18 cellular contexts compared by ENCODE assay signal in the genomic region with DNA sequence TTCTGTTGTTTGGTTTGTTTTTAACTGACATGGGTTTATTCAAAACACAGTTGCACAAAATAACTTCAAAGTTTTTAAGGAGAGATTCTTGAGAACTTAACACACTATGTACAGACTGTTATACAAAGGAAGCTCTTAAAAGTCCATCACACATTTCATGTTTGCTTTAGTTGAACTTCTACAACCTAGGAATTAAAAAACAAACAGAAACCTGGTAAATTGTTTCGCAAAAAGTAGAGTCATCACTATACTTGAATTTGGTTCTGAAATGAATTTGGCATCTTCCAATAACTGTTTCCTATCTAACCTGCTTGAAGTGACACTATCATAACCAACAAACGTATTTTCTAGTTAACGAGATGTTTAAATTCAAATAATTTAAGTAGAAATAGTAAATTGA.
"Had no signal": no experiment of that assay in that cellular context is flagged by ENCODE, and none has a peak within 500 bp of the region (broad histone marks: within the 10 kb centered on the region; RNA-seq: fewer than 3 reads in every experiment).

No MANE protein-coding gene starts in this region.

- H3K27ac ChIP-seq: heart right ventricle, neutrophil, pancreas, stomach, vagina had no signal

- ATAC-seq: activated naive CD8-positive, alpha-beta T cell treated with anti-CD3 and anti-CD28 coated beads, Interleukin-2, amount 50 U/mL, for 24 hours; esophagus mucosa; heart right ventricle; naive thymus-derived CD8-positive, alpha-beta T cell; pancreas; sciatic nerve had no signal

- H3K27ac Mint-ChIP-seq: activated naive CD4-positive, alpha-beta T cell treated with anti-CD3 and anti-CD28 coated beads, Interleukin-2, amount 10 ng/mL, durations not matched to agents 7 days and 5 days; activated naive CD8-positive, alpha-beta T cell treated with anti-CD3 and anti-CD28 coated beads, Interleukin-2, amount 50 U/mL, for 24 hours had no signal

- H3K36me3 ChIP-seq: vagina had no signal

- H3K4me2 ChIP-seq: smooth muscle cell had no signal

- H3K27me3 Mint-ChIP-seq: activated naive CD4-positive, alpha-beta T cell treated with anti-CD3 and anti-CD28 coated beads, Interleukin-2, amount 10 ng/mL, durations not matched to agents 7 days and 5 days; activated naive CD8-positive, alpha-beta T cell treated with anti-CD3 and anti-CD28 coated beads, Interleukin-2, amount 50 U/mL, for 24 hours; naive thymus-derived CD8-positive, alpha-beta T cell had no signal

- H3K9me3 ChIP-seq: heart right ventricle, neutrophil, pancreas, stomach, vagina had no signal

- H3K4me3 Mint-ChIP-seq: activated naive CD4-positive, alpha-beta T cell treated with anti-CD3 and anti-CD28 coated beads, Interleukin-2, amount 10 ng/mL, durations not matched to agents 7 days and 5 days; activated naive CD8-positive, alpha-beta T cell treated with anti-CD3 and anti-CD28 coated beads, Interleukin-2, amount 50 U/mL, for 24 hours had no signal

- H3K4me3 ChIP-seq: heart right ventricle, pancreas, smooth muscle cell, stomach, vagina had no signal

- FAIRE-seq: pancreas had no signal

- DNase-seq: activated CD4-positive, alpha-beta T cell treated with anti-CD3 and anti-CD28 coated beads, Interleukin-2, amount 50 U/mL, for 1 hour; activated effector memory CD4-positive, alpha-beta T cell treated with Interleukin-2 at 50 U/mL for 16 hours; activated naive CD4-positive, alpha-beta T cell treated with anti-CD3 and anti-CD28 coated beads, Interleukin-2, amount 10 ng/mL, durations not matched to agents 7 days and 5 days; activated naive CD8-positive, alpha-beta T cell treated with anti-CD3 and anti-CD28 coated beads, Interleukin-2, amount 50 U/mL, for 24 hours; anterior cingulate cortex; effector CD4-positive, alpha-beta T cell; heart right ventricle; kidney glomerular epithelial cell; naive thymus-derived CD8-positive, alpha-beta T cell; pancreas; stimulated activated CD4-positive, alpha-beta T cell treated with anti-CD3 and anti-CD28 coated beads, Interleukin-4, amount 100 ng/mL, for 1 hour; stomach; trophoblast cell had no signal

- H3K9me3 Mint-ChIP-seq: activated naive CD4-positive, alpha-beta T cell treated with anti-CD3 and anti-CD28 coated beads, Interleukin-2, amount 10 ng/mL, durations not matched to agents 7 days and 5 days; activated naive CD8-positive, alpha-beta T cell treated with anti-CD3 and anti-CD28 coated beads, Interleukin-2, amount 50 U/mL, for 24 hours; naive thymus-derived CD8-positive, alpha-beta T cell had no signal

- H3K27me3 ChIP-seq: heart right ventricle, neutrophil, pancreas, stomach, vagina had no signal
